8 cellular contexts compared by ENCODE assay signal in genomic region chr19:5947435-5947834, GRCh38.
A peak's percentile ranks its signal among the peaks of the same experiment; 100 is the strongest.
DNase-seq lines count a peak whose midpoint lies in the region; ATAC-seq and TF ChIP-seq lines count a peak whose summit lies in the region.

No MANE protein-coding gene starts in this region.

- H3K36me3 Mint-ChIP-seq in stimulated activated naive CD8-positive, alpha-beta T cell treated with anti-CD3 and anti-CD28 coated beads, Interleukin-15, Interleukin-2, amounts not matched to agents 100 ng/mL and 50 ng/mL, for 24 hours (ENCODE audit: low read depth), result peaks cover 45% of the 10 kb centered on the region
- peaks cover 26% of the 10 kb centered on the region for H3K36me3 Mint-ChIP-seq in nephron (ENCODE audit: low read depth)

- no peak for DNase-seq in stimulated activated naive CD8-positive, alpha-beta T cell treated with anti-CD3 and anti-CD28 coated beads, Interleukin-15, Interleukin-2, amounts not matched to agents 100 U/mL and 50 U/mL, for 24 hours
- DNase-seq in fibroblast of peridontal ligament (ENCODE audit: extremely low read depth) (peak; percentile 53), OCI-M1 (lab: John Stamatoyannopoulos, UW) (no peak), NCI-H2029 treated with DMSO at 0.1 percent for 48 hours (lab: John Stamatoyannopoulos, UW) (no peak), NCI-H226 (no peak)

- H3K27me3 Mint-ChIP-seq in stimulated activated naive CD8-positive, alpha-beta T cell treated with anti-CD3 and anti-CD28 coated beads, Interleukin-15, Interleukin-2, amounts not matched to agents 100 ng/mL and 50 ng/mL, for 24 hours, result no peaks in the 10 kb centered on the region
- no peaks in the 10 kb centered on the region for H3K27me3 Mint-ChIP-seq in nephron (ENCODE audit: low read depth)

- peak overlapping the region; percentile 52 for H3K27ac Mint-ChIP-seq in stimulated activated naive CD8-positive, alpha-beta T cell treated with anti-CD3 and anti-CD28 coated beads, Interleukin-15, Interleukin-2, amounts not matched to agents 100 ng/mL and 50 ng/mL, for 24 hours
- H3K27ac Mint-ChIP-seq in nephron, result peak overlapping the region; percentile 91 to 99 (median 97)

- H3K4me1 Mint-ChIP-seq in stimulated activated naive CD8-positive, alpha-beta T cell treated with anti-CD3 and anti-CD28 coated beads, Interleukin-15, Interleukin-2, amounts not matched to agents 100 ng/mL and 50 ng/mL, for 24 hours (ENCODE audit: low read depth), result peaks cover 86% of the 10 kb centered on the region
- H3K4me1 Mint-ChIP-seq in nephron, result peaks cover 86% of the 10 kb centered on the region

- no peak overlapping the region for H3K4me3 Mint-ChIP-seq in stimulated activated naive CD8-positive, alpha-beta T cell treated with anti-CD3 and anti-CD28 coated beads, Interleukin-15, Interleukin-2, amounts not matched to agents 100 ng/mL and 50 ng/mL, for 24 hours
- H3K4me3 Mint-ChIP-seq in nephron, result peak overlapping the region; percentile 31 to 72 (median 45)

- ATAC-seq in stimulated activated naive CD8-positive, alpha-beta T cell treated with anti-CD3 and anti-CD28 coated beads, Interleukin-15, Interleukin-2, amounts not matched to agents 100 U/mL and 50 U/mL, for 24 hours, result no peak
- no peak for ATAC-seq in HG02938 (IDR thresholded peaks at IDR 0.05; ENCODE audit: unreplicated experiment)

- H3K9me3 Mint-ChIP-seq in stimulated activated naive CD8-positive, alpha-beta T cell treated with anti-CD3 and anti-CD28 coated beads, Interleukin-15, Interleukin-2, amounts not matched to agents 100 ng/mL and 50 ng/mL, for 24 hours, result no peaks in the 10 kb centered on the region
- H3K9me3 Mint-ChIP-seq in nephron, result no peaks in the 10 kb centered on the region

- no peak for TF ChIP-seq CTCF in nephron (IDR thresholded peaks at IDR 0.05; ENCODE audit: unreplicated experiment in 3 of 3)
